Comparison of ENCODE assay signal across 7 cellular contexts in genomic region chr12:122423258-122424165, GRCh38. TPM values are rescaled to one million over a fixed set of nuclear protein-coding genes. Genes with fewer than 3 reads are reported as not detected.
DNase-seq lines count a peak whose midpoint lies in the region; ATAC-seq and TF ChIP-seq lines count a peak whose summit lies in the region.

No MANE protein-coding gene starts in this region.

- DNase-seq in DND-41 (no peak), fibroblast of pulmonary artery (ENCODE audit: low read depth) (peak; percentile 53)
- no peak for DNase-seq in Jurkat, Clone E6-1 (ENCODE audit: low read depth, low spot score)

- peaks cover 35% of the 10 kb centered on the region for H3K79me2 ChIP-seq in DND-41 (ENCODE audit: insufficient read depth, low read length)

- H3K9me3 ChIP-seq in DND-41 (ENCODE audit: insufficient read depth, low read length, severe bottlenecking): no peaks in the 10 kb centered on the region
- no peaks in the 10 kb centered on the region for H3K9me3 ChIP-seq in neuron (ENCODE audit: low read length)

- H2AFZ ChIP-seq in DND-41 (ENCODE audit: low read depth, low read length) (peak overlapping the region; percentile 93), neuron (ENCODE audit: low read depth, low read length) (peak overlapping the region; percentile 43)

- H3K9ac ChIP-seq in DND-41 (ENCODE audit: low read depth, low read length): peak overlapping the region; percentile 90

- H3K36me3 ChIP-seq in DND-41 (ENCODE audit: insufficient read depth, low read length) (no peaks in the 10 kb centered on the region; the same call in 1 of the 2 replicates), neuron (ENCODE audit: insufficient read depth, low read length) (no peaks in the 10 kb centered on the region)

- peak overlapping the region; percentile 43; the same call in 1 of the 2 replicates for H3K27ac ChIP-seq in DND-41 (ENCODE audit: low read length)
- H3K27ac ChIP-seq in VCaP: peak overlapping the region; percentile 96

- H3K4me3 ChIP-seq in DND-41 (ENCODE audit: low read depth in 1 of 2, low read length in 2 of 2): peak overlapping the region; percentile 21 to 97; a peak in 3 of 4 replicates
- H3K4me3 ChIP-seq in Jurkat, Clone E6-1 (ENCODE audit: low read length): peak overlapping the region; percentile 53
- H3K4me3 ChIP-seq in fibroblast of pulmonary artery (replicated peaks; ENCODE audit: low read depth, low read length): peak overlapping the region; percentile 54
- peak overlapping the region; percentile 98 for H3K4me3 ChIP-seq in neuron (ENCODE audit: low read length)

- ATAC-seq in DND-41 (ENCODE audit: insufficient read depth, low read depth) (no peak), HG03139 (IDR thresholded peaks at IDR 0.05; ENCODE audit: unreplicated experiment) (no peak), HG02798 (IDR thresholded peaks at IDR 0.05; ENCODE audit: poor library complexity, unreplicated experiment) (no peak)

- H3K4me2 ChIP-seq in DND-41 (ENCODE audit: insufficient read depth, low read length): peak overlapping the region; percentile 82

- TF ChIP-seq CTCF in DND-41 (IDR thresholded peaks at IDR 0.05; ENCODE audit: borderline replicate concordance, extremely low read depth, low read length, poor library complexity, severe bottlenecking) (no peak), VCaP (conservative IDR thresholded peaks at IDR 0.05) (no peak), fibroblast of pulmonary artery (IDR thresholded peaks at IDR 0.05; ENCODE audit: low read length, missing control alignments) (no peak)

- H3K4me1 ChIP-seq in DND-41 (ENCODE audit: insufficient read depth, low read length) (peaks cover 27% of the 10 kb centered on the region), neuron (ENCODE audit: insufficient read depth, low read length) (peaks cover 20% of the 10 kb centered on the region)

- H3K27me3 ChIP-seq in DND-41 (ENCODE audit: insufficient read depth, low read length, poor library complexity) (no peaks in the 10 kb centered on the region), neuron (ENCODE audit: insufficient read depth, low read length) (no peaks in the 10 kb centered on the region)

- H4K20me1 ChIP-seq in DND-41 (ENCODE audit: insufficient read depth, low read length): peaks cover 7% of the 10 kb centered on the region; the same call in 1 of the 2 replicates

RNA-seq across cellular contexts. Expression of gene CLIP1, which starts 1.0 kb away (rescaled TPM):
- 14.2 TPM for polyA plus RNA-seq in Jurkat, Clone E6-1 (2012; ENCODE audit: insufficient read depth, insufficient read length)
